In genomic region chr2:161745866-161746614, GRCh38 we compare ENCODE assay signal across 26 cellular contexts.
DNase-seq lines count a peak whose midpoint lies in the region; ATAC-seq and TF ChIP-seq lines count a peak whose summit lies in the region.
"Had no signal": no experiment of that assay in that cellular context is flagged by ENCODE, and none has a peak within 500 bp of the region (broad histone marks: within the 10 kb centered on the region; RNA-seq: fewer than 3 reads in every experiment).

No MANE protein-coding gene starts in this region.

- BruUV-seq in HCT116 (replicated peaks; lab: Mats Ljungman, UMichigan), result no TSS peak

- TF ChIP-seq CTCF in HCT116 (IDR thresholded peaks at IDR 0.05 in 2 of 3, conservative IDR thresholded peaks at IDR 0.05 in 1 of 3; ENCODE audit: borderline replicate concordance in 1 of 3, insufficient read depth in 1 of 3, low read depth in 2 of 3, low read length in 2 of 3) (no peak), left lung (IDR thresholded peaks at IDR 0.05) (no peak)

- H3K4me2 ChIP-seq in HCT116 (ENCODE audit: low read length), result no peak overlapping the region
- H3K4me2 ChIP-seq: neural progenitor cell, PC-9 had no signal

- H3K79me2 ChIP-seq in HCT116 (ENCODE audit: insufficient read depth, low read length), result no peaks in the 10 kb centered on the region
- H3K79me2 ChIP-seq: parathyroid adenoma had no signal

- H3K27ac ChIP-seq in HCT116 (ENCODE audit: low read depth, low read length) (no peak overlapping the region), angular gyrus (ENCODE audit: low read depth, low read length) (peak overlapping the region; percentile 63), left lung (no peak overlapping the region)
- H3K27ac ChIP-seq: neural progenitor cell, parathyroid adenoma, PC-9, skin epidermis had no signal

- H3K9ac ChIP-seq in HCT116 (ENCODE audit: low read length), result no peak overlapping the region
- H3K9ac ChIP-seq: neural progenitor cell, parathyroid adenoma had no signal

- RAD21 ChIA-PET in HCT116 (lab: Charles Lee; ENCODE audit: low non-redundant PET in 1 of 2, low total read pairs in 2 of 2, uncharacterized antibody in 2 of 2, unreplicated experiment in 2 of 2), result no interaction called here

- H4K20me1 ChIP-seq in HCT116 (ENCODE audit: insufficient read depth), result no peaks in the 10 kb centered on the region

- no peak for TF ChIP-seq POLR2A in HCT116 (IDR thresholded peaks at IDR 0.05; ENCODE audit: borderline replicate concordance, extremely low read depth, insufficient read depth, insufficient read length)

- ATAC-seq in HCT116 (no peak), left lung (peak; percentile 93), GM21381 (IDR thresholded peaks at IDR 0.05; ENCODE audit: unreplicated experiment) (no peak), HG02840 (IDR thresholded peaks at IDR 0.05; ENCODE audit: low FRiP score, unreplicated experiment) (no peak), GM18502 (IDR thresholded peaks at IDR 0.05; ENCODE audit: poor library complexity, unreplicated experiment) (no peak)
- ATAC-seq: Right ventricle myocardium inferior, T-helper 17 cell had no signal

- no peak overlapping the region for H3K4me3 ChIP-seq in HCT116 (replicated peaks in 1 of 2; ENCODE audit: low read depth in 1 of 2, low read length in 2 of 2)
- no peak overlapping the region for H3K4me3 ChIP-seq in left lung
- H3K4me3 ChIP-seq: neural progenitor cell, PC-9, skin epidermis had no signal

- H3K36me3 ChIP-seq in HCT116 (ENCODE audit: control insufficient read depth in 1 of 2, insufficient read depth in 2 of 2, low read length in 2 of 2) (no peaks in the 10 kb centered on the region), left lung (no peaks in the 10 kb centered on the region)
- H3K36me3 ChIP-seq: neural progenitor cell had no signal

- no peaks in the 10 kb centered on the region for H3K9me2 ChIP-seq in HCT116 (ENCODE audit: insufficient read depth)

- POLR2A ChIA-PET in HCT116 (lab: Charles Lee), result interaction anchor here (1.4 kb wide), 1 partner anchor 14 kb away, joined by 6 read pairs; no protein-coding TSS in a partner anchor

- no peak overlapping the region for H2AFZ ChIP-seq in HCT116 (ENCODE audit: low read depth, low read length, poor library complexity, severe bottlenecking)
- H2AFZ ChIP-seq: parathyroid adenoma, PC-9 had no signal

- H3K9me3 ChIP-seq in HCT116 (ENCODE audit: control insufficient read depth in 1 of 2, insufficient read depth in 1 of 2, low read depth in 1 of 2, low read length in 2 of 2) (no peaks in the 10 kb centered on the region; a peak in 1 of 4 replicates), left lung (peaks cover 0 to 18% of the 10 kb centered on the region in 2 donors)

- TF ChIP-seq RAD21 in HCT116 (IDR thresholded peaks at IDR 0.05; ENCODE audit: low read depth), result no peak

- H3K4me1 ChIP-seq in HCT116 (ENCODE audit: control insufficient read depth in 1 of 2, insufficient read depth in 2 of 2, low read length in 2 of 2) (no peaks in the 10 kb centered on the region), left lung (no peaks in the 10 kb centered on the region)
- H3K4me1 ChIP-seq: neural progenitor cell, parathyroid adenoma had no signal

- H3K27me3 ChIP-seq in HCT116 (ENCODE audit: insufficient read depth, low read length) (no peaks in the 10 kb centered on the region), left lung (no peaks in the 10 kb centered on the region)
- H3K27me3 ChIP-seq: neural progenitor cell had no signal

- intact Hi-C loops in HCT116 (cut with micrococcal nuclease) (no loop called here), left lung (cut with DNase I) (no loop called here)

- no peak for DNase-seq in HCT116 (ENCODE audit: low read depth, low spot score)
- DNase-seq in NCI-H2196 (lab: John Stamatoyannopoulos, UW; ENCODE audit: unreplicated experiment), result peak; percentile 20
- peak in 1 of 2 donors; percentile 33 for DNase-seq in left lung
- no peak for DNase-seq in NCI-H345 treated with DMSO at 0.1 percent for 48 hours (lab: John Stamatoyannopoulos, UW; ENCODE audit: unreplicated experiment)
- DNase-seq: activated CD4-positive, alpha-beta memory T cell treated with anti-CD3 and anti-CD28 coated beads for 36 hours; activated CD4-positive, CD25-positive, alpha-beta regulatory T cell treated with anti-CD3 and anti-CD28 coated beads, Interleukin-2, amount 50 U/mL, for 72 hours; activated CD8-positive, alpha-beta memory T cell treated with anti-CD3 and anti-CD28 coated beads, Interleukin-2, amount 50 U/mL, for 48 hours; amniotic stem cell; COR-L47; DND-41; immature natural killer cell; KBM-7; NCI-H1092 treated with DMSO at 0.1 percent for 48 hours; NCI-H524; NK-92 treated with Interleukin-12 subunit alpha and Interleukin-12 subunit beta, amount 100 ng/mL, for 24 hours; stimulated activated naive CD4-positive, alpha-beta T cell; T-helper 17 cell had no signal

- CTCF ChIA-PET in HCT116 (lab: Charles Lee), result no interaction called here

TF ChIP-seq in HCT116, 20 proteins besides CTCF, POLR2A, EP300 and RAD21:
- TF ChIP-seq SIN3A (IDR thresholded peaks at IDR 0.05; ENCODE audit: low read depth) (no peak), EZH2 (IDR thresholded peaks at IDR 0.05) (no peak), TCF7L2 (IDR thresholded peaks at IDR 0.05; ENCODE audit: borderline replicate concordance, extremely low read depth, insufficient read depth, insufficient read length) (no peak), EGR1 (IDR thresholded peaks at IDR 0.05; ENCODE audit: low read depth) (no peak), YY1 (IDR thresholded peaks at IDR 0.05; ENCODE audit: extremely low read depth, insufficient replicate concordance, low read depth, low read length) (no peak), CBX3 (IDR thresholded peaks at IDR 0.05; ENCODE audit: low read depth) (no peak), FOSL1 (IDR thresholded peaks at IDR 0.05; ENCODE audit: low read depth) (0 out of 2 replicates have a peak, but pooled peaks have one; percentile 7), SP1 (IDR thresholded peaks at IDR 0.05; ENCODE audit: low read depth) (no peak), ATF3 (IDR thresholded peaks at IDR 0.05) (no peak)
